ENCODE assay signal across 8 cellular contexts in the genomic region with DNA sequence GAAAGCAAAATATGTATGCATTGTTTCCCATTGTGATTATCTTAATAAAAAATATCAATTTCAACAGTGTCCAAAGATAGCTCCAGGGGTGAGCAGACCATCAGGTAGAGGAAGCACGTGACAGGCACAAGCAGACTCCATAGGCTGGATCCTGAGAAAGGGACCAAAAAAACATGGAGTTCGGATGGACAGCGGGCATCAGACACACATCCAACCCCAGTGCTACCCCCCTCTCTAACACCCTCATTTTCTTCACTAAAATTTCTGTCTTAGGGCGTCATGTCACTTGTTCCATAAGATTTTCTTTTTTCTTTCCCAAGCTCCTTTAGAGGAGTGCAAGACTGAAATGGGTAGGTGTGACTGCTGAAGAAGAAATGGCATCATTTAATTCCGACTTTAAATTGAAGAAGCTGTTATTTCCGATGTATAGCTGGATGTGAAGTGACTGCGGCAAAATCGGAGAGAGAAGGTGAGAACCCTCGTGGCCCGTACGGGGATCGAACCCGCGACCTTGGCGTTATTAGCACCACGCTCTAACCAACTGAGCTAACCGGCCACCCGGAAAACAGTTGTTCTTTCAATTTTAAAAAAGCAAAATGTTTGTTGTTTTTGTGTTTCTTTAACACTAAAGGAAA. TPM values are rescaled to one million over a fixed set of nuclear protein-coding genes. Genes with fewer than 3 reads are reported as not detected.
DNase-seq lines count a peak whose midpoint lies in the region; ATAC-seq and TF ChIP-seq lines count a peak whose summit lies in the region.

No MANE protein-coding gene starts in this region.

- H3K4me1 ChIP-seq in uterus, result peaks cover 0 to 3% of the 10 kb centered on the region in 2 donors

- TF ChIP-seq POLR2A in uterus (IDR thresholded peaks at IDR 0.05), result no peak

- intact Hi-C loops in Right ventricle myocardium inferior (cut with DNase I) (no loop called here), uterus (cut with DNase I; ENCODE audit: low total_unique reads) (no loop called here)

- TF ChIP-seq CTCF in cardiac fibroblast (IDR thresholded peaks at IDR 0.05; ENCODE audit: low read depth, low read length), result no peak
- TF ChIP-seq CTCF in uterus (IDR thresholded peaks at IDR 0.05), result no peak

- H3K36me3 ChIP-seq in uterus, result no peaks in the 10 kb centered on the region

- ATAC-seq in Right ventricle myocardium inferior (no peak), GM21381 (IDR thresholded peaks at IDR 0.05; ENCODE audit: unreplicated experiment) (no peak)

- no peak overlapping the region for H3K27ac ChIP-seq in uterus

- peak overlapping the region in 1 of 2 donors; percentile 33 for H3K4me3 ChIP-seq in cardiac fibroblast (replicated peaks in 1 of 2; ENCODE audit: low read depth in 2 of 2, low read length in 2 of 2)
- H3K4me3 ChIP-seq in skeletal muscle cell (ENCODE audit: low read depth, low read length), result peak overlapping the region; percentile 35
- H3K4me3 ChIP-seq in uterus, result no peak overlapping the region

- no peaks in the 10 kb centered on the region for H3K9me3 ChIP-seq in uterus

- H3K27me3 ChIP-seq in uterus, result peaks cover 0 to 63% of the 10 kb centered on the region in 2 donors

- DNase-seq in H4 (ENCODE audit: low spot score) (peak; percentile 69), RPMI7951 (ENCODE audit: low read depth) (peak; percentile 53), cardiac fibroblast (ENCODE audit: low read depth in 2 of 2) (peak; percentile 47 to 87), skeletal muscle cell (ENCODE audit: low read depth) (no peak), NCI-H1048 (lab: John Stamatoyannopoulos, UW) (no peak), Right ventricle myocardium inferior (ENCODE audit: missing footprints) (no peak), uterus (no peak)

RNA-seq across cellular contexts. Expression of a gene that starts 10.3 kb away (rescaled TPM):
- total RNA-seq in H4 (2014; rRNA removed; shearing (Covaris generic)), result 3.4 and 5.2 TPM in 2 replicates
- total RNA-seq in RPMI7951 (2014; rRNA removed; shearing (Covaris generic)), result 0.36 TPM in 1 of 2 replicates, not detected in the other
- total RNA-seq in Right ventricle myocardium inferior, result 0.16 TPM
- total RNA-seq in uterus, result under 1 TPM in 1 of 4 donors, not detected in 3; 0.88 TPM

Comparison
In these comparisons a context has a peak if more than half of its experiments do, and no peak if none do; other contexts are left out.
1. DNase-seq: peak in H4 (single experiment), RPMI7951 (single experiment) and cardiac fibroblast (2 of 2); none in skeletal muscle cell (single experiment), NCI-H1048 (single experiment), Right ventricle myocardium inferior (single experiment) and uterus (0 of 2).